ENCODE assay signal across 9 cellular contexts in genomic region chr5:151238303-151238741, GRCh38. TPM values are rescaled to one million over a fixed set of nuclear protein-coding genes. Genes with fewer than 3 reads are reported as not detected.
A peak's percentile ranks its signal among the peaks of the same experiment; 100 is the strongest.
DNase-seq lines count a peak whose midpoint lies in the region; ATAC-seq and TF ChIP-seq lines count a peak whose summit lies in the region.
"Had no signal": no experiment of that assay in that cellular context is flagged by ENCODE, and none has a peak within 500 bp of the region (broad histone marks: within the 10 kb centered on the region; RNA-seq: fewer than 3 reads in every experiment).

No MANE protein-coding gene starts in this region.

- H3K36me3 Mint-ChIP-seq in activated CD8-positive, alpha-beta memory T cell treated with anti-CD3 and anti-CD28 coated beads, Interleukin-2, amount 10 ng/mL, durations not matched to agents 7 days and 5 days, result no peaks in the 10 kb centered on the region

- H3K9me3 Mint-ChIP-seq in activated CD8-positive, alpha-beta memory T cell treated with anti-CD3 and anti-CD28 coated beads, Interleukin-2, amount 10 ng/mL, durations not matched to agents 7 days and 5 days (ENCODE audit: low read depth), result no peaks in the 10 kb centered on the region

- H3K27me3 Mint-ChIP-seq in activated CD8-positive, alpha-beta memory T cell treated with anti-CD3 and anti-CD28 coated beads, Interleukin-2, amount 10 ng/mL, durations not matched to agents 7 days and 5 days, result no peaks in the 10 kb centered on the region
- H3K27me3 Mint-ChIP-seq: activated CD4-positive, alpha-beta T cell treated with anti-CD3 and anti-CD28 coated beads for 36 hours had no signal

- peaks cover 18% of the 10 kb centered on the region for H3K4me1 ChIP-seq in upper lobe of right lung

- TF ChIP-seq CTCF in upper lobe of right lung (IDR thresholded peaks at IDR 0.05), result no peak

- peak overlapping the region; percentile 73 for H3K27ac Mint-ChIP-seq in activated CD8-positive, alpha-beta memory T cell treated with anti-CD3 and anti-CD28 coated beads, Interleukin-2, amount 10 ng/mL, durations not matched to agents 7 days and 5 days
- H3K27ac Mint-ChIP-seq: activated CD4-positive, alpha-beta T cell treated with anti-CD3 and anti-CD28 coated beads for 36 hours had no signal

- peak overlapping the region; percentile 17 for H3K4me3 ChIP-seq in upper lobe of right lung

- no peak overlapping the region for H3K27ac ChIP-seq in upper lobe of right lung

- H3K9me3 ChIP-seq in upper lobe of right lung, result no peaks in the 10 kb centered on the region

- no peaks in the 10 kb centered on the region for H3K36me3 ChIP-seq in upper lobe of right lung

- ATAC-seq in activated CD8-positive, alpha-beta memory T cell treated with anti-CD3 and anti-CD28 coated beads, Interleukin-2, amount 10 ng/mL, durations not matched to agents 7 days and 5 days, result peak; percentile 54
- ATAC-seq in HG03280 (IDR thresholded peaks at IDR 0.05; ENCODE audit: unreplicated experiment) (peak; percentile 22), upper lobe of right lung (no peak)
- ATAC-seq: activated CD4-positive, alpha-beta T cell treated with anti-CD3 and anti-CD28 coated beads for 36 hours had no signal

- intact Hi-C loops in cardiac septum (cut with DNase I), result loop anchor here (1.0 to 5.0 kb wide), 3 partner anchors 81 to 112 kb away; partner anchors contain the start of gene ANXA6
- intact Hi-C loops in upper lobe of right lung (cut with DNase I), result loop anchor here (10.0 kb wide), 3 partner anchors 74 to 184 kb away; no protein-coding TSS in a partner anchor

- DNase-seq in activated CD8-positive, alpha-beta memory T cell treated with anti-CD3 and anti-CD28 coated beads, Interleukin-2, amount 10 ng/mL, durations not matched to agents 7 days and 5 days, result no peak
- no peak for DNase-seq in activated CD8-positive, alpha-beta memory T cell treated with anti-CD3 and anti-CD28 coated beads, Interleukin-2, amount 50 U/mL, for 4 hours
- DNase-seq in cardiac septum (ENCODE audit: low spot score), result peak; percentile 82
- DNase-seq in upper lobe of right lung, result no peak
- DNase-seq in amniotic stem cell (lab: John Stamatoyannopoulos, UW), result no peak
- no peak for DNase-seq in NCI-H82 (lab: John Stamatoyannopoulos, UW)
- DNase-seq in NCI-H1105 (lab: John Stamatoyannopoulos, UW), result no peak
- DNase-seq: activated CD4-positive, alpha-beta T cell treated with anti-CD3 and anti-CD28 coated beads for 36 hours had no signal

- H3K27me3 ChIP-seq in upper lobe of right lung, result no peaks in the 10 kb centered on the region

- H3K4me1 Mint-ChIP-seq in activated CD8-positive, alpha-beta memory T cell treated with anti-CD3 and anti-CD28 coated beads, Interleukin-2, amount 10 ng/mL, durations not matched to agents 7 days and 5 days, result peaks cover 49% of the 10 kb centered on the region

- H3K4me3 Mint-ChIP-seq in activated CD8-positive, alpha-beta memory T cell treated with anti-CD3 and anti-CD28 coated beads, Interleukin-2, amount 10 ng/mL, durations not matched to agents 7 days and 5 days, result peak overlapping the region; percentile 63
- H3K4me3 Mint-ChIP-seq: activated CD4-positive, alpha-beta T cell treated with anti-CD3 and anti-CD28 coated beads for 36 hours had no signal

- CTCF ChIA-PET in activated CD8-positive, alpha-beta memory T cell treated with anti-CD3 and anti-CD28 coated beads, Interleukin-2, amount 10 ng/mL, durations not matched to agents 7 days and 5 days (lab: Charles Lee), result interaction anchor here (0.6 to 4.3 kb wide), 31 partner anchors 8 to 609 kb away, joined by 3 to 49 read pairs (median 4); partner anchors contain the start of genes CCDC69 and GM2A

RNA-seq across cellular contexts. Expression of gene CCDC69, which starts 14.4 kb away (rescaled TPM):
- 10 to 100 TPM; 73.1 to 89.1 TPM for total RNA-seq in activated CD8-positive, alpha-beta memory T cell treated with anti-CD3 and anti-CD28 coated beads, Interleukin-2, amount 10 ng/mL, durations not matched to agents 7 days and 5 days
- total RNA-seq in cardiac septum (116 TPM), upper lobe of right lung (81.9 TPM)

RNA-seq across cellular contexts. Expression of gene GM2A, which starts 14.7 kb away (rescaled TPM):
- total RNA-seq in activated CD8-positive, alpha-beta memory T cell treated with anti-CD3 and anti-CD28 coated beads, Interleukin-2, amount 10 ng/mL, durations not matched to agents 7 days and 5 days, result 10 to 100 TPM; 13.4 to 18.7 TPM
- total RNA-seq in cardiac septum, result 29.4 TPM
- total RNA-seq in upper lobe of right lung, result 104 TPM
